Comparison of ENCODE assay signal across 8 cellular contexts in the genomic region with DNA sequence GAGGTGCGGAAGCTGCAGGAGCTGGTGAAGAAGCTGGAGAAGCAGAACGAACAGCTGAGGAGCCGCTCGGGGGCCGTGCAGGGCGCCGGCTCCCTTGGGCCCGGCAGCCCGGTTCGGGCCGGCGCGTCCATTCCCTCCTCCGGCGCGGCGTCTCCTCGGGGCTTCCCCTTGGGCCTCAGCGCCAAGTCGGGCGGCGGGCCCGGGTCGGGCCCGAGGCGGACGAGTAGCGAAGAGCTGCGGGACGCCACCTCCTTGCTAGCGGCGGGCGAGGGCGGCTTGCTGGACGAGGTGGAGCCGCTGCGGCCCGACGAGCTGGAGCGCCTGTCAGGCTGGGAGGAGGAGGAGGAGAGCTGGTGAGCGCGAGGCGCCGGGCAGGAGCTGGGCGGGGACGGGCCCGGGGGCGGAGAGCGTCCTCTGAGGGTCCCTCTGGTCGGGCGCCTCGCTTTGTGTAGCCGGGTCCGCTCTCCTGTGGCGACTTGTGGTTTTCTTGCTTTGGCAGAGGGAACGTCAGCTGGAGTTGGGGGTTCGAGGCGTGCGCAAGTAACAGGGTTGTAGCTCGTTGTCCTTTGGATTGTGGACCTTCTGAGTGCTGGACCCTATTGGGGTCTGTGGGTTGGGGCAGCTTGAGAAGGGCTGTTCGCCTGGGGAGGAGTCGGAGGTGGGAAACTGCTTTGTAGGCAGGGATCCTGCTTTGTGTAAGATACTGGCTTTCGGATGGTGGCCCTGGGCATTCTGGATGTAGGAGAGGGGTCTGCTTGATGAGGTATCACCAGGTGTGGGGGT. TPM values are rescaled to one million over a fixed set of nuclear protein-coding genes. Genes with fewer than 3 reads are reported as not detected.
A peak's percentile ranks its signal among the peaks of the same experiment; 100 is the strongest.
DNase-seq lines count a peak whose midpoint lies in the region; ATAC-seq and TF ChIP-seq lines count a peak whose summit lies in the region.

No MANE protein-coding gene starts in this region.

- H3K27ac Mint-ChIP-seq in neural crest cell (ENCODE audit: unreplicated experiment), result peak overlapping the region; percentile 99

- H3K9me3 Mint-ChIP-seq in neural crest cell, result no peaks in the 10 kb centered on the region

- peak overlapping the region; percentile 92 for H3K4me3 ChIP-seq in foreskin fibroblast (ENCODE audit: low read depth in 1 of 2, low read length in 2 of 2)

- peak overlapping the region; percentile 80 for H3K27ac ChIP-seq in temporal lobe (ENCODE audit: low read depth, low read length)

- DNase-seq in SIG-M5 treated with dmso at 0.1 percent for 504 hours (lab: John Stamatoyannopoulos, UW; ENCODE audit: unreplicated experiment) (peak; percentile 32), SIG-M5 (lab: John Stamatoyannopoulos, UW) (no peak), NOMO-1 treated with dmso at 0.1 percent for 144 hours (lab: John Stamatoyannopoulos, UW; ENCODE audit: unreplicated experiment) (peak; percentile 30), foreskin fibroblast (peak in 1 of 2 donors; percentile 60), neural crest cell (ENCODE audit: low read depth, low spot score) (peak; percentile 56)
- DNase-seq in activated T-helper 9 cell treated with anti-CD3 and anti-CD28 coated beads, Interleukin-2, amount 50 U/mL, for 16 hours (ENCODE audit: low read depth), result peak; percentile 37

- peak; percentile 26 for ATAC-seq in HG02970 (IDR thresholded peaks at IDR 0.05; ENCODE audit: low FRiP score, unreplicated experiment)

- H3K27me3 Mint-ChIP-seq in neural crest cell (ENCODE audit: low read depth), result no peaks in the 10 kb centered on the region

- peaks cover 53% of the 10 kb centered on the region for H3K4me1 Mint-ChIP-seq in neural crest cell

- no peaks in the 10 kb centered on the region for H3K36me3 Mint-ChIP-seq in neural crest cell (ENCODE audit: low read depth)

- no peak for TF ChIP-seq CTCF in foreskin fibroblast (IDR thresholded peaks at IDR 0.05; ENCODE audit: low read depth, low read length)
- TF ChIP-seq CTCF in neural crest cell (conservative IDR thresholded peaks at IDR 0.05), result peak; percentile 6

- H3K4me3 Mint-ChIP-seq in neural crest cell, result peak overlapping the region; percentile 97

RNA-seq across cellular contexts. Expression of a gene that starts 0.6 kb away (rescaled TPM):
- total RNA-seq in neural crest cell (47.6 and 49.4 TPM in 2 replicates), temporal lobe (103 TPM)
